In the genomic region with DNA sequence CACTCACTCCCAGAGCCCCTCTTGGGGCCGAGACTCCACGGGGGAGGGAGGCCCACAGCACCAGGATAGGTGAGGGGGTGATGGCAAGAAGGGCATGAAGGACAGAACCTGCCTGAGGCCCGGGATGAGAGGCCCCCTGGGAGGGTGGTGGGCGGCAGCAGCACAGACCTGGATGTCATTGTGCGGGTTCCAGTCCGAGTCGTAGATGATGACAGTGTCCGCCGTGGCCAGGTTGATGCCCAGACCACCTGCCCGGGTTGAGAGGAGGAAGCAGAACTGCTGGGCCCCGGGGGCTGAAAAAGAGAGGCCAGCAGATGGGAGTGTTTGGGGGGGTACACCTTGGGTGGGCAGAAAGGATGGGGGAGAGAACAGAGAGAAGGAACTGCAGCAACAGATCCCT, we compare ENCODE assay signal across 21 cellular contexts. TPM values are rescaled to one million over a fixed set of nuclear protein-coding genes. Genes with fewer than 3 reads are reported as not detected.
DNase-seq lines count a peak whose midpoint lies in the region; ATAC-seq and TF ChIP-seq lines count a peak whose summit lies in the region.
"Had no signal": no experiment of that assay in that cellular context is flagged by ENCODE, and none has a peak within 500 bp of the region (broad histone marks: within the 10 kb centered on the region; RNA-seq: fewer than 3 reads in every experiment).

No MANE protein-coding gene starts in this region.

- TF ChIP-seq CTCF in chondrocyte (IDR thresholded peaks at IDR 0.05): no peak
- no peak for TF ChIP-seq CTCF in mucosa of descending colon (IDR thresholded peaks at IDR 0.05)
- TF ChIP-seq CTCF in neural progenitor cell (IDR thresholded peaks at IDR 0.05): no peak

- no peak overlapping the region for H3K27ac Mint-ChIP-seq in chondrocyte (ENCODE audit: unreplicated experiment)
- H3K27ac Mint-ChIP-seq in neural progenitor cell: no peak overlapping the region
- H3K27ac Mint-ChIP-seq: CD4-positive, alpha-beta memory T cell had no signal

- intact Hi-C loops in left cardiac atrium (cut with DNase I) (no loop called here), left ventricle myocardium superior (cut with micrococcal nuclease) (no loop called here), mucosa of descending colon (cut with DNase I, micrococcal nuclease) (no loop called here), aorta (cut with DNase I) (no loop called here)

- peaks cover 4% of the 10 kb centered on the region for H3K36me3 Mint-ChIP-seq in chondrocyte (ENCODE audit: low read depth)
- H3K36me3 Mint-ChIP-seq in neural progenitor cell: no peaks in the 10 kb centered on the region
- H3K36me3 Mint-ChIP-seq: CD4-positive, alpha-beta memory T cell had no signal

- 80 to 82% methylated on average over 11 of the region's 11 CpGs for WGBS in aorta, 2 donors

- no peaks in the 10 kb centered on the region for H3K79me2 ChIP-seq in neural progenitor cell (ENCODE audit: low read depth)

- ATAC-seq in left cardiac atrium (no peak), left ventricle myocardium superior (no peak), mucosa of descending colon (no peak), aorta (ENCODE audit: low FRiP score) (no peak)
- ATAC-seq: PC-3, Right ventricle myocardium inferior had no signal

- H3K4me3 ChIP-seq in mucosa of descending colon: no peak overlapping the region
- H3K4me3 ChIP-seq in aorta (ENCODE audit: low read length in 2 of 2): no peak overlapping the region
- H3K4me3 ChIP-seq in neural progenitor cell: no peak overlapping the region
- H3K4me3 ChIP-seq: BLaER1 had no signal

- H3K9me3 Mint-ChIP-seq in chondrocyte (ENCODE audit: low read depth): peaks cover 14% of the 10 kb centered on the region
- H3K9me3 Mint-ChIP-seq in neural progenitor cell: peaks cover 10% of the 10 kb centered on the region

- H3K27me3 ChIP-seq in aorta (ENCODE audit: control insufficient read depth in 1 of 2, insufficient read depth in 2 of 2, low read length in 1 of 2) (no peaks in the 10 kb centered on the region), neural progenitor cell (peaks cover 16% of the 10 kb centered on the region)
- H3K27me3 ChIP-seq: BLaER1 had no signal

- no peak overlapping the region for H3K4me2 ChIP-seq in neural progenitor cell
- H3K4me2 ChIP-seq: BLaER1 had no signal

- H3K4me3 Mint-ChIP-seq in chondrocyte (ENCODE audit: unreplicated experiment) (no peak overlapping the region), neural progenitor cell (no peak overlapping the region)
- H3K4me3 Mint-ChIP-seq: CD4-positive, alpha-beta memory T cell had no signal

- no peaks in the 10 kb centered on the region for H4K20me1 ChIP-seq in neural progenitor cell (ENCODE audit: low read depth)
- H4K20me1 ChIP-seq: BLaER1 had no signal

- H2AFZ ChIP-seq in neural progenitor cell (replicated peaks): no peak overlapping the region

- H3K4me1 ChIP-seq in mucosa of descending colon (ENCODE audit: low read depth): peaks cover 5% of the 10 kb centered on the region
- H3K4me1 ChIP-seq in aorta (ENCODE audit: control insufficient read depth in 1 of 2, insufficient read depth in 2 of 2, low read length in 2 of 2): no peaks in the 10 kb centered on the region
- H3K4me1 ChIP-seq in neural progenitor cell: peaks cover 4% of the 10 kb centered on the region

- no peaks in the 10 kb centered on the region for H3F3A ChIP-seq in neural progenitor cell (ENCODE audit: low read depth)

- peak; percentile 15 for DNase-seq in left cardiac atrium
- no peak for DNase-seq in left ventricle myocardium superior
- DNase-seq in chondrocyte (ENCODE audit: low spot score): peak; percentile 90
- peak in 2 of 3 donors; percentile 20 to 31 for DNase-seq in mucosa of descending colon
- DNase-seq in aorta: peak; percentile 37 to 68
- DNase-seq in SHP77 treated with DMSO at 0.1 percent for 48 hours (lab: John Stamatoyannopoulos, UW): no peak
- DNase-seq in neural progenitor cell (ENCODE audit: low spot score): no peak
- DNase-seq: CD4-positive, alpha-beta memory T cell; COR-L47; NCI-H1048; NCI-H1417; NCI-H1694; NCI-H2029 treated with DMSO at 0.1 percent for 48 hours; NCI-H446 treated with DMSO at 0.1 percent for 48 hours; NCI-H526; NCI-H82; NK-92 treated with Interleukin-12 subunit alpha and Interleukin-12 subunit beta, amount 100 ng/mL, for 24 hours; PC-3 had no signal

- no peak overlapping the region for H3K9ac ChIP-seq in neural progenitor cell
- H3K9ac ChIP-seq: BLaER1 had no signal

- no peaks in the 10 kb centered on the region for H3K9me3 ChIP-seq in mucosa of descending colon
- no peaks in the 10 kb centered on the region for H3K9me3 ChIP-seq in aorta (ENCODE audit: control insufficient read depth, low read length)
- H3K9me3 ChIP-seq in neural progenitor cell (ENCODE audit: low read depth): no peaks in the 10 kb centered on the region

- H3K4me1 Mint-ChIP-seq in chondrocyte (ENCODE audit: low read depth) (no peaks in the 10 kb centered on the region), neural progenitor cell (peaks cover 4% of the 10 kb centered on the region)

- H3K27ac ChIP-seq in aorta (ENCODE audit: low read depth in 1 of 2, low read length in 2 of 2) (no peak overlapping the region), neural progenitor cell (no peak overlapping the region)
- H3K27ac ChIP-seq: BLaER1, HL-60 had no signal

- peaks cover 14% of the 10 kb centered on the region for H3K27me3 Mint-ChIP-seq in chondrocyte (ENCODE audit: low read depth)
- H3K27me3 Mint-ChIP-seq in neural progenitor cell (ENCODE audit: insufficient read depth, low read depth): peaks cover 16% of the 10 kb centered on the region

- no peaks in the 10 kb centered on the region for H3K36me3 ChIP-seq in mucosa of descending colon (ENCODE audit: low read depth)
- H3K36me3 ChIP-seq in aorta (ENCODE audit: control insufficient read depth in 1 of 2, insufficient read depth in 2 of 2, low read length in 1 of 2): no peaks in the 10 kb centered on the region
- H3K36me3 ChIP-seq in neural progenitor cell: no peaks in the 10 kb centered on the region
- H3K36me3 ChIP-seq: BLaER1 had no signal

RNA-seq across cellular contexts. Expression of a gene that starts 50.1 kb away (rescaled TPM):
- total RNA-seq in left cardiac atrium (under 1 TPM; 0.12 to 0.39 TPM), left ventricle myocardium superior (0.12 TPM), chondrocyte (0.23 to 1.0 TPM (median 0.42 TPM) in 3 replicates), mucosa of descending colon (1 to 10 TPM in 1 of 3 donors, under 1 TPM in 2; 0.17 to 2.1 (median 0.22) TPM), aorta (1 to 10 TPM in 1 of 2 donors, under 1 TPM in 1; 0.24 to 2.5 TPM), neural progenitor cell (ENCODE audit: low replicate concordance) (0.17 and 0.22 TPM in 2 replicates)
- under 1 TPM; 0.25 to 0.38 TPM for polyA plus RNA-seq in aorta
- polyA plus RNA-seq: CD4-positive, alpha-beta memory T cell had no signal

Comparison
In these comparisons a context has a peak if more than half of its experiments do, and no peak if none do; other contexts are left out.
1. DNase-seq: peak in left cardiac atrium (single experiment), chondrocyte (single experiment), mucosa of descending colon (2 of 3) and aorta (2 of 2); none in left ventricle myocardium superior (single experiment), SHP77 treated with DMSO at 0.1 percent for 48 hours (single experiment) and neural progenitor cell (single experiment).